In genomic region chr2:60423066-60423465, GRCh38 we compare ENCODE assay signal across 22 cellular contexts.
"Had no signal": no experiment of that assay in that cellular context is flagged by ENCODE, and none has a peak within 500 bp of the region (broad histone marks: within the 10 kb centered on the region; RNA-seq: fewer than 3 reads in every experiment).

No MANE protein-coding gene starts in this region.

- H3K4me1 Mint-ChIP-seq: activated naive CD8-positive, alpha-beta T cell treated with anti-CD3 and anti-CD28 coated beads, Interleukin-2, amount 10 ng/mL, durations not matched to agents 7 days and 5 days; stimulated activated naive CD8-positive, alpha-beta T cell treated with anti-CD3 and anti-CD28 coated beads, Interleukin-15, amount 100 ng/mL, for 72 hours; T-helper 17 cell had no signal

- H3K4me3 ChIP-seq: pancreas, tibial artery had no signal

- H3K27ac ChIP-seq: neutrophil, pancreas, tibial artery had no signal

- ATAC-seq: left ventricle myocardium superior; natural killer cell treated with Interleukin-12 subunit alpha and Interleukin-12 subunit beta and Interleukin-15 and Interleukin-18, amount 100 ng/mL, for 72 hours; pancreas; right cardiac atrium; stimulated activated naive CD8-positive, alpha-beta T cell treated with anti-CD3 and anti-CD28 coated beads, Interleukin-15, amount 100 ng/mL, for 72 hours; T-helper 17 cell had no signal

- FAIRE-seq: islet of Langerhans, pancreas had no signal

- H3K4me3 Mint-ChIP-seq: activated naive CD4-positive, alpha-beta T cell treated with anti-CD3 and anti-CD28 coated beads for 36 hours; activated naive CD8-positive, alpha-beta T cell treated with anti-CD3 and anti-CD28 coated beads, Interleukin-2, amount 10 ng/mL, durations not matched to agents 7 days and 5 days; natural killer cell treated with Interleukin-12 subunit alpha and Interleukin-12 subunit beta and Interleukin-15 and Interleukin-18, amount 100 ng/mL, for 72 hours; stimulated activated naive CD8-positive, alpha-beta T cell treated with anti-CD3 and anti-CD28 coated beads, Interleukin-15, amount 100 ng/mL, for 72 hours; T-helper 17 cell had no signal

- H3K9me3 Mint-ChIP-seq: activated naive CD4-positive, alpha-beta T cell treated with anti-CD3 and anti-CD28 coated beads for 36 hours; activated naive CD8-positive, alpha-beta T cell treated with anti-CD3 and anti-CD28 coated beads, Interleukin-2, amount 10 ng/mL, durations not matched to agents 7 days and 5 days; natural killer cell treated with Interleukin-12 subunit alpha and Interleukin-12 subunit beta and Interleukin-15 and Interleukin-18, amount 100 ng/mL, for 72 hours; stimulated activated naive CD8-positive, alpha-beta T cell treated with anti-CD3 and anti-CD28 coated beads, Interleukin-15, amount 100 ng/mL, for 72 hours had no signal

- H3K36me3 Mint-ChIP-seq: activated naive CD8-positive, alpha-beta T cell treated with anti-CD3 and anti-CD28 coated beads, Interleukin-2, amount 10 ng/mL, durations not matched to agents 7 days and 5 days; natural killer cell treated with Interleukin-12 subunit alpha and Interleukin-12 subunit beta and Interleukin-15 and Interleukin-18, amount 100 ng/mL, for 72 hours had no signal

- H3K27me3 ChIP-seq: neutrophil, pancreas, tibial artery had no signal

- H3K9me3 ChIP-seq: neutrophil, pancreas, tibial artery had no signal

- H3K4me1 ChIP-seq: pancreas, tibial artery had no signal

- DNase-seq: activated CD4-positive, alpha-beta T cell treated with anti-CD3 and anti-CD28 coated beads for 4 hours; activated CD4-positive, alpha-beta T cell treated with anti-CD3 and anti-CD28 coated beads, Interleukin-2, amount 50 U/mL, for 48 hours; activated CD4-positive, CD25-positive, alpha-beta regulatory T cell; activated effector memory CD4-positive, alpha-beta T cell treated with Interleukin-2 at 50 U/mL for 16 hours; activated naive CD4-positive, alpha-beta T cell treated with anti-CD3 and anti-CD28 coated beads for 36 hours; activated naive CD8-positive, alpha-beta T cell treated with anti-CD3 and anti-CD28 coated beads, Interleukin-2, amount 10 ng/mL, durations not matched to agents 7 days and 5 days; activated T-cell treated with anti-CD3 and anti-CD28 coated beads, Interleukin-2, amount 50 U/mL, for 48 hours; amniotic stem cell; effector CD4-positive, alpha-beta T cell; erythroblast; foreskin fibroblast; left ventricle myocardium superior; mammary epithelial cell; pancreas; right cardiac atrium; stimulated activated CD4-positive, alpha-beta T cell treated with anti-CD3 and anti-CD28 coated beads, Interleukin-4, amount 100 ng/mL, for 4 hours; stimulated activated naive CD8-positive, alpha-beta T cell treated with anti-CD3 and anti-CD28 coated beads, Interleukin-15, amount 100 ng/mL, for 72 hours; T-helper 17 cell; tibial artery had no signal

- H3K27ac Mint-ChIP-seq: activated naive CD4-positive, alpha-beta T cell treated with anti-CD3 and anti-CD28 coated beads for 36 hours; activated naive CD8-positive, alpha-beta T cell treated with anti-CD3 and anti-CD28 coated beads, Interleukin-2, amount 10 ng/mL, durations not matched to agents 7 days and 5 days; natural killer cell treated with Interleukin-12 subunit alpha and Interleukin-12 subunit beta and Interleukin-15 and Interleukin-18, amount 100 ng/mL, for 72 hours; stimulated activated naive CD8-positive, alpha-beta T cell treated with anti-CD3 and anti-CD28 coated beads, Interleukin-15, amount 100 ng/mL, for 72 hours; T-helper 17 cell had no signal

- H3K36me3 ChIP-seq: neutrophil, pancreas, tibial artery had no signal
